27 cellular contexts compared by ENCODE assay signal in genomic region chr15:101510212-101511197, GRCh38. TPM values are rescaled to one million over a fixed set of nuclear protein-coding genes. Genes with fewer than 3 reads are reported as not detected.
A peak's percentile ranks its signal among the peaks of the same experiment; 100 is the strongest.
DNase-seq lines count a peak whose midpoint lies in the region; ATAC-seq and TF ChIP-seq lines count a peak whose summit lies in the region.
"Had no signal": no experiment of that assay in that cellular context is flagged by ENCODE, and none has a peak within 500 bp of the region (broad histone marks: within the 10 kb centered on the region; RNA-seq: fewer than 3 reads in every experiment).

No MANE protein-coding gene starts in this region.

- H3K9me3 Mint-ChIP-seq in activated T-cell treated with anti-CD3 and anti-CD28 coated beads, Interleukin-2, amount 50 U/mL, for 4 hours, result peaks cover 6% of the 10 kb centered on the region
- H3K9me3 Mint-ChIP-seq: natural killer cell had no signal

- no peak overlapping the region for H3K4me3 Mint-ChIP-seq in activated T-cell treated with anti-CD3 and anti-CD28 coated beads, Interleukin-2, amount 50 U/mL, for 4 hours
- H3K4me3 Mint-ChIP-seq: activated naive CD4-positive, alpha-beta T cell treated with anti-CD3 and anti-CD28 coated beads, Interleukin-2, amount 50 U/mL, for 24 hours; natural killer cell; stimulated activated naive CD8-positive, alpha-beta T cell treated with anti-CD3 and anti-CD28 coated beads, Interleukin-15, Interleukin-2, amounts not matched to agents 100 ng/mL and 50 ng/mL, for 24 hours; T-helper 2 cell treated with Interferon-gamma antibody and Interleukin-4, amounts not matched to agents 5 μg/mL and 100 μg/mL, for 36 hours had no signal

- WGBS in right lobe of liver (ENCODE audit: insufficient coverage, low coverage, low lambda C conversion rate, missing lambda C conversion rate), result 54% methylated on average over 7 of the region's 8 CpGs

- H3K27me3 ChIP-seq in right lobe of liver, result no peaks in the 10 kb centered on the region
- H3K27me3 ChIP-seq: breast epithelium, vagina had no signal

- peaks cover 20% of the 10 kb centered on the region for H3K27me3 Mint-ChIP-seq in activated T-cell treated with anti-CD3 and anti-CD28 coated beads, Interleukin-2, amount 50 U/mL, for 4 hours (ENCODE audit: low read depth)

- POLR2A ChIA-PET in HEK293 (lab: Yijun Ruan, JAX), result no interaction called here

- H3K4me3 ChIP-seq in HEK293 (ENCODE audit: low read depth, low read length), result no peak overlapping the region
- no peak overlapping the region for H3K4me3 ChIP-seq in right lobe of liver
- H3K4me3 ChIP-seq: breast epithelium, vagina had no signal

- H3K27ac ChIP-seq in HEK293 (ENCODE audit: extremely low read depth, low read depth, low read length) (no peak overlapping the region), right lobe of liver (no peak overlapping the region)
- H3K27ac ChIP-seq: breast epithelium, C4-2B, epithelial cell of prostate, vagina had no signal

- no peak for TF ChIP-seq CTCF in HEK293 (tag by site-specific recombination; IDR thresholded peaks at IDR 0.05)
- no peak for TF ChIP-seq CTCF in right lobe of liver (IDR thresholded peaks at IDR 0.05)

- TF ChIP-seq POLR2A in right lobe of liver (IDR thresholded peaks at IDR 0.05), result no peak

- peak; percentile 58 for DNase-seq in CD1c-positive myeloid dendritic cell (ENCODE audit: extremely low spot score)
- DNase-seq in OCI-M1 (lab: John Stamatoyannopoulos, UW), result peak; percentile 9
- DNase-seq in right lobe of liver, result no peak
- DNase-seq in DMS153 (lab: John Stamatoyannopoulos, UW), result no peak
- no peak for DNase-seq in activated T-cell treated with anti-CD3 and anti-CD28 coated beads, Interleukin-2, amount 50 U/mL, for 4 hours
- no peak for DNase-seq in islet precursor cell
- no peak for DNase-seq in HT-29 (ENCODE audit: low spot score)
- DNase-seq: activated CD8-positive, alpha-beta memory T cell treated with anti-CD3 and anti-CD28 coated beads, Interleukin-2, amount 50 U/mL, for 4 hours; amygdala; effector CD4-positive, alpha-beta T cell; midbrain; natural killer cell; NCI-H1092 treated with DMSO at 0.1 percent for 48 hours; NCI-H187; NCI-H2171; NCI-H524; occipital lobe; small intestine had no signal

- no peaks in the 10 kb centered on the region for H3K36me3 Mint-ChIP-seq in activated T-cell treated with anti-CD3 and anti-CD28 coated beads, Interleukin-2, amount 50 U/mL, for 4 hours (ENCODE audit: insufficient read depth)
- H3K36me3 Mint-ChIP-seq: activated naive CD4-positive, alpha-beta T cell treated with anti-CD3 and anti-CD28 coated beads, Interleukin-2, amount 50 U/mL, for 24 hours; natural killer cell had no signal

- no peaks in the 10 kb centered on the region for H3K36me3 ChIP-seq in HEK293 (ENCODE audit: control insufficient read depth in 2 of 2, insufficient read depth in 1 of 2, low read length in 2 of 2)
- no peaks in the 10 kb centered on the region for H3K36me3 ChIP-seq in right lobe of liver
- H3K36me3 ChIP-seq: breast epithelium, vagina had no signal

- CTCF ChIA-PET in HEK293 (lab: Yijun Ruan, JAX), result interaction anchor here (0.5 to 2.1 kb wide), 5 partner anchors 9 to 131 kb away, joined by 3 to 21 read pairs (median 5); no protein-coding TSS in a partner anchor

- intact Hi-C loops in right lobe of liver (cut with DNase I), result no loop called here

- H3K9me3 ChIP-seq in HEK293 (ENCODE audit: control insufficient read depth, insufficient read depth, low read depth, low read length) (peaks cover 2% of the 10 kb centered on the region), right lobe of liver (no peaks in the 10 kb centered on the region)
- H3K9me3 ChIP-seq: breast epithelium, vagina had no signal

- ATAC-seq in right lobe of liver, result peak; percentile 57 to 86 (median 82)
- ATAC-seq in activated T-cell treated with anti-CD3 and anti-CD28 coated beads, Interleukin-2, amount 50 U/mL, for 4 hours, result no peak
- ATAC-seq: natural killer cell, SK-N-SH treated with all-trans-retinoic acid at 6 μM for 48 hours had no signal

- no peaks in the 10 kb centered on the region for H3K4me1 ChIP-seq in HEK293 (ENCODE audit: control insufficient read depth, insufficient read depth, low read length)
- peaks cover 0 to 10% (median 0%) of the 10 kb centered on the region in 4 donors for H3K4me1 ChIP-seq in right lobe of liver
- H3K4me1 ChIP-seq: breast epithelium, vagina had no signal

- H3K4me1 Mint-ChIP-seq in activated T-cell treated with anti-CD3 and anti-CD28 coated beads, Interleukin-2, amount 50 U/mL, for 4 hours (ENCODE audit: low read depth), result no peaks in the 10 kb centered on the region
- H3K4me1 Mint-ChIP-seq: activated naive CD4-positive, alpha-beta T cell treated with anti-CD3 and anti-CD28 coated beads, Interleukin-2, amount 50 U/mL, for 24 hours; natural killer cell had no signal

TF ChIP-seq in HEK293, 187 proteins besides CTCF, POLR2A, EP300 and RAD21:
- TF ChIP-seq KLF7 (tag by site-specific recombination; IDR thresholded peaks at IDR 0.05; ENCODE audit: borderline replicate concordance) (no peak), ZSCAN4 (tag by site-specific recombination; IDR thresholded peaks at IDR 0.05) (no peak), PRDM2 (tag by site-specific recombination; IDR thresholded peaks at IDR 0.05; ENCODE audit: borderline replicate concordance) (no peak), ZNF843 (tag by site-specific recombination; IDR thresholded peaks at IDR 0.05) (no peak), SCRT2 (tag by site-specific recombination; IDR thresholded peaks at IDR 0.05) (peak; percentile 60; the same call in 1 of the 2 replicates), GLIS2 (tag by site-specific recombination; IDR thresholded peaks at IDR 0.05) (no peak), SCRT1 (tag by site-specific recombination; IDR thresholded peaks at IDR 0.05; ENCODE audit: borderline replicate concordance) (0 out of 2 replicates have a peak, but pooled peaks have one; percentile 43)

RNA-seq across cellular contexts. Expression of gene PCSK6, which starts 21.0 kb away (rescaled TPM):
- total RNA-seq in right lobe of liver, result 100 to 1,000 TPM; 165 to 218 (median 207) TPM
- under 1 TPM; 0.53 to 0.83 (median 0.65) TPM for total RNA-seq in activated T-cell treated with anti-CD3 and anti-CD28 coated beads, Interleukin-2, amount 50 U/mL, for 4 hours
- 79.8 and 81.0 TPM in 2 replicates for total RNA-seq in HT-29 (2014; rRNA removed; shearing (Covaris generic))

Comparison
In these comparisons a context has a peak if more than half of its experiments do, and no peak if none do; other contexts are left out.
1. DNase-seq: peak in CD1c-positive myeloid dendritic cell (single experiment) and OCI-M1 (single experiment); none in right lobe of liver (0 of 3), DMS153 (single experiment), activated T-cell treated with anti-CD3 and anti-CD28 coated beads, Interleukin-2, amount 50 U/mL, for 4 hours (single experiment), islet precursor cell (single experiment) and HT-29 (single experiment).
2. ATAC-seq: peak in right lobe of liver (4 of 4); none in activated T-cell treated with anti-CD3 and anti-CD28 coated beads, Interleukin-2, amount 50 U/mL, for 4 hours (0 of 2).
3. RNA of gene PCSK6, which starts 21.0 kb away (total RNA-seq): 165 to 218 TPM in right lobe of liver and 79.8 to 81.0 TPM in HT-29; 0.53 to 0.83 TPM in activated T-cell treated with anti-CD3 and anti-CD28 coated beads, Interleukin-2, amount 50 U/mL, for 4 hours; every median in the first group is over 10 times any median in the second.